ENCODE assay signal across 9 cellular contexts in genomic region chr1:116151739-116152576, GRCh38. TPM values are rescaled to one million over a fixed set of nuclear protein-coding genes. Genes with fewer than 3 reads are reported as not detected.
A peak's percentile ranks its signal among the peaks of the same experiment; 100 is the strongest.
DNase-seq lines count a peak whose midpoint lies in the region; ATAC-seq and TF ChIP-seq lines count a peak whose summit lies in the region.
"Had no signal": no experiment of that assay in that cellular context is flagged by ENCODE, and none has a peak within 500 bp of the region (broad histone marks: within the 10 kb centered on the region; RNA-seq: fewer than 3 reads in every experiment).

No MANE protein-coding gene starts in this region.

- H3K27ac Mint-ChIP-seq in CD4-positive, CD25-positive, alpha-beta regulatory T cell = peak overlapping the region; percentile 80 to 94 (median 89)
- H3K27ac Mint-ChIP-seq in endothelial cell (ENCODE audit: unreplicated experiment) = peak overlapping the region; percentile 76

- DNase-seq in CD4-positive, CD25-positive, alpha-beta regulatory T cell = peak; percentile 55 to 70 (median 69)
- peak; percentile 84 for DNase-seq in NCI-H82 (lab: John Stamatoyannopoulos, UW)
- peak; percentile 62 to 63 for DNase-seq in activated CD8-positive, alpha-beta memory T cell treated with anti-CD3 and anti-CD28 coated beads for 4 hours (ENCODE audit: low read depth in 2 of 2)
- DNase-seq in endothelial cell (ENCODE audit: low spot score) = peak; percentile 90
- peak; percentile 79 for DNase-seq in midbrain (lab: John Stamatoyannopoulos, UW)
- DNase-seq in stimulated activated CD8-positive, alpha-beta memory T cell treated with anti-CD3 and anti-CD28 coated beads, Interleukin-2, amount 100 ng/mL, for 1 hour (ENCODE audit: low read depth in 2 of 2) = peak; percentile 44 to 59

- peak; percentile 82 for TF ChIP-seq CTCF in endothelial cell (IDR thresholded peaks at IDR 0.05; ENCODE audit: unreplicated experiment)

- H3K9me3 ChIP-seq in CD4-positive, CD25-positive, alpha-beta regulatory T cell (ENCODE audit: control insufficient read depth in 2 of 2, low read length in 2 of 2) = no peaks in the 10 kb centered on the region

- peak; percentile 91 for ATAC-seq in CD4-positive, CD25-positive, alpha-beta regulatory T cell (ENCODE audit: low read depth in 2 of 2)
- ATAC-seq in GM19372 (IDR thresholded peaks at IDR 0.05; ENCODE audit: low read depth, unreplicated experiment) = peak; percentile 98
- ATAC-seq in HG03520 (IDR thresholded peaks at IDR 0.05; ENCODE audit: unreplicated experiment) = peak; percentile 97

- peak overlapping the region; percentile 73 to 89 (median 78) for H3K4me3 Mint-ChIP-seq in CD4-positive, CD25-positive, alpha-beta regulatory T cell
- H3K4me3 Mint-ChIP-seq in endothelial cell (ENCODE audit: unreplicated experiment) = peak overlapping the region; percentile 56

- H3K4me1 ChIP-seq in CD4-positive, CD25-positive, alpha-beta regulatory T cell (ENCODE audit: control insufficient read depth, insufficient read depth, low read length, poor library complexity, severe bottlenecking) = peaks cover 21% of the 10 kb centered on the region

- H3K36me3 ChIP-seq in CD4-positive, CD25-positive, alpha-beta regulatory T cell (ENCODE audit: control insufficient read depth, insufficient read depth, low read length) = no peaks in the 10 kb centered on the region

- H3K9me3 Mint-ChIP-seq in CD4-positive, CD25-positive, alpha-beta regulatory T cell = peaks cover 0 to 5% (median 0%) of the 10 kb centered on the region in 7 donors
- H3K9me3 Mint-ChIP-seq in endothelial cell (ENCODE audit: unreplicated experiment) = peaks cover 4% of the 10 kb centered on the region

- H3K27ac ChIP-seq in CD4-positive, CD25-positive, alpha-beta regulatory T cell (ENCODE audit: insufficient read depth, low read length, poor library complexity, severe bottlenecking) = peak overlapping the region; percentile 44
- H3K27ac ChIP-seq: epithelial cell of prostate had no signal

- peaks cover 4% of the 10 kb centered on the region for H3K27me3 Mint-ChIP-seq in CD4-positive, CD25-positive, alpha-beta regulatory T cell
- peaks cover 5% of the 10 kb centered on the region for H3K27me3 Mint-ChIP-seq in endothelial cell (ENCODE audit: unreplicated experiment)

- H3K4me1 Mint-ChIP-seq in CD4-positive, CD25-positive, alpha-beta regulatory T cell = peaks cover 0 to 24% (median 18%) of the 10 kb centered on the region in 4 donors
- peaks cover 24% of the 10 kb centered on the region for H3K4me1 Mint-ChIP-seq in endothelial cell (ENCODE audit: unreplicated experiment)

- no peaks in the 10 kb centered on the region for H3K27me3 ChIP-seq in CD4-positive, CD25-positive, alpha-beta regulatory T cell (ENCODE audit: control insufficient read depth, insufficient read depth, low read length)

- H3K4me3 ChIP-seq in CD4-positive, CD25-positive, alpha-beta regulatory T cell (ENCODE audit: low read depth, low read length) = peak overlapping the region; percentile 41

- no peaks in the 10 kb centered on the region for H3K36me3 Mint-ChIP-seq in CD4-positive, CD25-positive, alpha-beta regulatory T cell
- peaks cover 3% of the 10 kb centered on the region for H3K36me3 Mint-ChIP-seq in endothelial cell (ENCODE audit: low read depth, unreplicated experiment)

RNA-seq across cellular contexts. Expression of gene MAB21L3, which starts 40.8 kb away (rescaled TPM):
- not detected for total RNA-seq in CD4-positive, CD25-positive, alpha-beta regulatory T cell
- polyA plus RNA-seq in CD4-positive, CD25-positive, alpha-beta regulatory T cell = not detected
- 0.18 TPM for total RNA-seq in endothelial cell (ENCODE audit: unreplicated experiment)

Comparison
In these comparisons a context has a peak if more than half of its experiments do, and no peak if none do; other contexts are left out.
1. Peak in every context shown above with its lines: DNase-seq, ATAC-seq, H3K4me3 ChIP-seq and H3K27ac ChIP-seq.